10 cellular contexts compared by ENCODE assay signal in genomic region chr1:865633-866032, GRCh38. TPM values are rescaled to one million over a fixed set of nuclear protein-coding genes. Genes with fewer than 3 reads are reported as not detected.
DNase-seq lines count a peak whose midpoint lies in the region; ATAC-seq and TF ChIP-seq lines count a peak whose summit lies in the region.
"Not testable (repeated sequence)": the region's sequence is repeated elsewhere in the genome, so short reads cannot be mapped to it uniquely, and the experiment has no call there.
"Had no signal": no experiment of that assay in that cellular context is flagged by ENCODE, and none has a peak within 500 bp of the region (broad histone marks: within the 10 kb centered on the region; RNA-seq: fewer than 3 reads in every experiment).

No MANE protein-coding gene starts in this region.

- H3K36me3 Mint-ChIP-seq in stimulated activated naive B cell treated with anti-CD40 and anti-IgM and Interleukin-4, amounts not matched to agents 10 μg/mL and 1 μg/mL and 100 μg/mL, for 72 hours = not testable (repeated sequence)

- peak; percentile 44 for DNase-seq in GM13976 (ENCODE audit: low spot score)
- peak; percentile 79 for DNase-seq in Karpas-422
- peak; percentile 38 for DNase-seq in germinal center (ENCODE audit: low spot score)
- not testable (repeated sequence) for DNase-seq in right atrium auricular region (ENCODE audit: low spot score)
- DNase-seq in stimulated activated naive B cell treated with anti-CD40 and anti-IgM and Interleukin-4, amounts not matched to agents 10 μg/mL and 1 μg/mL and 100 μg/mL, for 72 hours = peak; percentile 23

- H3K27me3 Mint-ChIP-seq in stimulated activated naive B cell treated with anti-CD40 and anti-IgM and Interleukin-4, amounts not matched to agents 10 μg/mL and 1 μg/mL and 100 μg/mL, for 72 hours = peaks cover 10 to 14% of the 10 kb centered on the region in 2 donors

- peak overlapping the region in 1 of 2 donors; percentile 18 for H3K4me3 Mint-ChIP-seq in stimulated activated naive B cell treated with anti-CD40 and anti-IgM and Interleukin-4, amounts not matched to agents 10 μg/mL and 1 μg/mL and 100 μg/mL, for 72 hours

- H3K27ac ChIP-seq in BLaER1 (peak overlapping the region; percentile 62), right atrium auricular region (peak overlapping the region; percentile 22 to 61)
- H3K27ac ChIP-seq in Karpas-422 (ENCODE audit: low read length) = not testable (repeated sequence)

- H3K27ac Mint-ChIP-seq in stimulated activated naive B cell treated with anti-CD40 and anti-IgM and Interleukin-4, amounts not matched to agents 10 μg/mL and 1 μg/mL and 100 μg/mL, for 72 hours = peak overlapping the region; percentile 43

- peak overlapping the region; percentile 57; the same call in 1 of the 2 replicates for H3K9ac ChIP-seq in BLaER1
- 0 out of 2 replicates have a peak overlapping the region, but pooled peaks have one; percentile 30 for H3K9ac ChIP-seq in Karpas-422 (ENCODE audit: low read length)

- peak overlapping the region; percentile 25; the same call in 1 of the 2 replicates for H3K4me3 ChIP-seq in BLaER1
- H3K4me3 ChIP-seq in Karpas-422 (ENCODE audit: low read length) = peak overlapping the region; percentile 50; the same call in 1 of the 2 replicates
- H3K4me3 ChIP-seq in right atrium auricular region = not testable (repeated sequence)

- not testable (repeated sequence) for TF ChIP-seq CTCF in GM13976 (IDR thresholded peaks at IDR 0.05; ENCODE audit: borderline replicate concordance, control extremely low read depth, extremely low read depth, insufficient read depth, missing control alignments); right atrium auricular region (IDR thresholded peaks at IDR 0.05)

- H3K4me2 ChIP-seq in BLaER1 = peak overlapping the region; percentile 85
- peak overlapping the region; percentile 73 for H3K4me2 ChIP-seq in Karpas-422 (ENCODE audit: low read depth, low read length, poor library complexity, severe bottlenecking)

- peaks cover 54% of the 10 kb centered on the region for H3K4me1 ChIP-seq in BLaER1
- peaks cover 27% of the 10 kb centered on the region for H3K4me1 ChIP-seq in Karpas-422 (ENCODE audit: low read length)
- H3K4me1 ChIP-seq in right atrium auricular region = peaks cover 0 to 12% of the 10 kb centered on the region in 2 donors

- not testable (repeated sequence) for H3K27me3 ChIP-seq in BLaER1; Karpas-422 (ENCODE audit: low read length); right atrium auricular region

- H3K36me3 ChIP-seq in BLaER1; Karpas-422 (ENCODE audit: insufficient read depth, low read length); right atrium auricular region: not testable (repeated sequence)

- H3K9me3 ChIP-seq in BLaER1; Karpas-422 (ENCODE audit: low read length); right atrium auricular region: not testable (repeated sequence)

- H3K4me1 Mint-ChIP-seq in stimulated activated naive B cell treated with anti-CD40 and anti-IgM and Interleukin-4, amounts not matched to agents 10 μg/mL and 1 μg/mL and 100 μg/mL, for 72 hours = peaks cover 25 to 38% of the 10 kb centered on the region in 2 donors

- not testable (repeated sequence) for H3K79me2 ChIP-seq in Karpas-422 (ENCODE audit: low read length)

- H3K9me3 Mint-ChIP-seq in stimulated activated naive B cell treated with anti-CD40 and anti-IgM and Interleukin-4, amounts not matched to agents 10 μg/mL and 1 μg/mL and 100 μg/mL, for 72 hours = not testable (repeated sequence)

- in situ Hi-C loops in GM13976 (cut with MboI; ENCODE audit: low sequenced_read_pairs, unreplicated experiment) = not testable (repeated sequence)

- H2AFZ ChIP-seq in Karpas-422 (ENCODE audit: low read length) = not testable (repeated sequence)

- H4K20me1 ChIP-seq in BLaER1; Karpas-422 (ENCODE audit: insufficient read depth, low read depth, low read length): not testable (repeated sequence)

- H3K9me2 ChIP-seq in Karpas-422 (replicated peaks; ENCODE audit: insufficient read depth, low read length) = not testable (repeated sequence)

- peak; percentile 52 for ATAC-seq in GM18907 (IDR thresholded peaks at IDR 0.05; ENCODE audit: unreplicated experiment)
- peak; percentile 57 for ATAC-seq in HG03139 (IDR thresholded peaks at IDR 0.05; ENCODE audit: unreplicated experiment)
- peak; percentile 87 to 88 for ATAC-seq in stimulated activated naive B cell treated with anti-CD40 and anti-IgM and Interleukin-4, amounts not matched to agents 10 μg/mL and 1 μg/mL and 100 μg/mL, for 72 hours (replicated peaks)

RNA-seq across cellular contexts. Expression of gene SAMD11, which starts 58.1 kb away (rescaled TPM):
- total RNA-seq in Karpas-422 (2014; rRNA removed; shearing (Covaris generic); ENCODE audit: low replicate concordance) = not detected in 2 replicates
- total RNA-seq in right atrium auricular region = 1 to 10 TPM; 2.7 to 6.4 TPM
- total RNA-seq: CD4-positive, alpha-beta T cell; HT-29 had no signal
